ENCODE assay signal across 8 cellular contexts in the genomic region with DNA sequence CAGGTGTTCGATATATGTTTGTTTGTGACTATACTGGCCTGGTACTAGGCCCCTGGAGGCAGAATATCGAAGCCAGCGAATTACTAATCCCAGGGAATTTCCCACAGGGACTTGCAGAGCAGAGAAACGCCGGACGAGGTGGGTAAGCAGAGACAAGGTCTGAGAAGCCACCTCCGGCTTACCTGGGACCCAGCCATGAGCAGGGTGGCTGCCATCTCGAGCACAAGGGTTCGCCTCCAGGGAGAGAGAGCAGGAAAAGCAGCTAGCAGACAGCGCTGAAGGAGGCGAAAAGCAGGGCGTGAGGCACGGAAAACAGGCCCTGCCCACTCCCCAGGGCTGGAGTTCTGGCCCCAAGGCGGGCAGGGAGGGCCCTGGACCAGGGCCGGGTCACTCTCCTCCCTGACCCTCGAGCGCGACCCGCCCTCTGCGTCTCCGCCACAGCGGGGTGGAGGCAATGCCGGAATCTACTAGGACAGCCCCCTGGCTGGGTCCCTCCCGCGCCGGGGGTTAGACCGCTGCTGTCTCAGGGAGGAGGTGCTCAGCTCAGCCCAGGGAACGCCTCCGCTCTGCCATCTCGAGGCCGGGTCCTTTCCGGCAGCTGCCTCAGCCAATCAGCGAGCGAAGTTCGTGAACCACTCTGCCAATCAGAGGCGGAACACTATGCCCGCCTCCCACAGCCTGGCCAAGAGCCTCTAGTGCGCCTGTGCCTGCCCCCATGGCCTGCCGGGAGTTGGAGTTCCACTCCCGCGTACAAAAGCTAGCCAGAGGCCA. TPM values are rescaled to one million over a fixed set of nuclear protein-coding genes. Genes with fewer than 3 reads are reported as not detected.
DNase-seq lines count a peak whose midpoint lies in the region; ATAC-seq and TF ChIP-seq lines count a peak whose summit lies in the region.

No MANE protein-coding gene starts in this region.

- H3K9ac ChIP-seq in ES-I3 (ENCODE audit: low read depth, low read length), result peak overlapping the region; percentile 95
- no peak overlapping the region for H3K9ac ChIP-seq in H9 (ENCODE audit: extremely low read depth, insufficient read length, low read length)

- H4K5ac ChIP-seq in H9 (ENCODE audit: insufficient read length, low read depth, low read length), result no peak overlapping the region

- DNase-seq in H9 (peak; percentile 99), M059J (ENCODE audit: low read depth) (peak; percentile 99), fibroblast of the aortic adventitia (ENCODE audit: low read depth) (peak; percentile 99)
- peak; percentile 99 for DNase-seq in activated effector memory CD4-positive, alpha-beta T cell treated with anti-CD3 and anti-CD28 coated beads, Interleukin-2, amount 50 U/mL, for 16 hours
- DNase-seq in stimulated activated naive CD8-positive, alpha-beta T cell treated with anti-CD3 and anti-CD28 coated beads, Interleukin-15, Interleukin-2, amounts not matched to agents 100 U/mL and 50 U/mL, for 24 hours, result peak; percentile 97

- H2BK15ac ChIP-seq in H9 (ENCODE audit: low read depth, low read length), result no peak overlapping the region

- H3K36me3 Mint-ChIP-seq in H9 (ENCODE audit: insufficient read depth in 1 of 3, low read depth in 3 of 3) (peaks cover 2 to 6% (median 6%) of the 10 kb centered on the region in 3 experiments), nephron (ENCODE audit: low read depth) (peaks cover 62% of the 10 kb centered on the region)

- H3K36me3 ChIP-seq in ES-I3 (ENCODE audit: insufficient read depth, low read length), result no peaks in the 10 kb centered on the region

- H4K8ac ChIP-seq in H9 (replicated peaks; ENCODE audit: insufficient read length, low read depth, low read length), result no peak overlapping the region

- no peak overlapping the region for H4K91ac ChIP-seq in H9 (ENCODE audit: insufficient read length, low read depth, low read length)

- H3K9me3 Mint-ChIP-seq in H9 (peaks cover 25 to 37% of the 10 kb centered on the region in 2 experiments), nephron (peaks cover 43% of the 10 kb centered on the region)

- H3K4ac ChIP-seq in H9 (ENCODE audit: low read depth, low read length), result no peak overlapping the region

- no peak overlapping the region for H3K27ac ChIP-seq in H9 (ENCODE audit: insufficient read length, low read depth, low read length)

- H3K27me3 Mint-ChIP-seq in H9 (ENCODE audit: low read depth), result peaks cover 53% of the 10 kb centered on the region
- peaks cover 2% of the 10 kb centered on the region for H3K27me3 Mint-ChIP-seq in nephron (ENCODE audit: low read depth)

- H3K79me2 ChIP-seq in H9 (ENCODE audit: insufficient read depth, low read length), result no peaks in the 10 kb centered on the region

- H3K4me1 Mint-ChIP-seq in H9 (peaks cover 27 to 36% of the 10 kb centered on the region in 2 experiments), nephron (peaks cover 41% of the 10 kb centered on the region)

- H2BK20ac ChIP-seq in H9 (ENCODE audit: low read depth, low read length, poor library complexity, severe bottlenecking), result no peak overlapping the region

- TF ChIP-seq CTCF in H9 (conservative IDR thresholded peaks at IDR 0.05) (no peak), fibroblast of the aortic adventitia (IDR thresholded peaks at IDR 0.05; ENCODE audit: insufficient read depth, low read length) (no peak), nephron (IDR thresholded peaks at IDR 0.05; ENCODE audit: unreplicated experiment in 3 of 3) (no peak)

- H3K23ac ChIP-seq in H9 (ENCODE audit: insufficient read length, low read depth, low read length), result no peak overlapping the region

- H2AFZ ChIP-seq in H9 (ENCODE audit: low read length), result peak overlapping the region; percentile 17

- peak overlapping the region; percentile 98 for H3K4me3 ChIP-seq in fibroblast of the aortic adventitia (ENCODE audit: low read depth, low read length)

- H3K4me3 Mint-ChIP-seq in H9, result peak overlapping the region; percentile 84 to 94
- H3K4me3 Mint-ChIP-seq in nephron, result peak overlapping the region; percentile 89 to 99 (median 99)

- H3K27ac Mint-ChIP-seq in H9 (peak overlapping the region; percentile 59 to 96 (median 93); a peak in 4 of 7 replicates), nephron (peak overlapping the region; percentile 98 to 99 (median 99))

- H4K20me1 ChIP-seq in H9 (ENCODE audit: control insufficient read depth, insufficient read depth, insufficient read length), result peaks cover 3% of the 10 kb centered on the region

- no peak overlapping the region for H3K14ac ChIP-seq in H9 (ENCODE audit: insufficient read depth, low read length)

- peaks cover 1% of the 10 kb centered on the region; the same call in 1 of the 2 replicates for H3K9me3 ChIP-seq in ES-I3 (ENCODE audit: control insufficient read depth, insufficient read depth, low read length)
- peaks cover 7% of the 10 kb centered on the region for H3K9me3 ChIP-seq in H9 (ENCODE audit: control insufficient read depth, low read depth, low read length)

- peak overlapping the region; percentile 81 for H3K4me2 ChIP-seq in H9 (ENCODE audit: insufficient read depth, insufficient read length, low read length)

- peaks cover 52% of the 10 kb centered on the region for H3K27me3 ChIP-seq in H9 (ENCODE audit: insufficient read depth, low read length)

- H3K4me1 ChIP-seq in ES-I3 (ENCODE audit: insufficient read depth, low read length) (peaks cover 24% of the 10 kb centered on the region; the same call in 1 of the 2 replicates), H9 (ENCODE audit: insufficient read depth, low read length) (no peaks in the 10 kb centered on the region; the same call in 1 of the 2 replicates)

- H2BK12ac ChIP-seq in H9 (ENCODE audit: insufficient read length, low read depth, low read length), result no peak overlapping the region

- H3T11ph ChIP-seq in H9 (ENCODE audit: low read length), result no peak overlapping the region

- peak; percentile 97 for TF ChIP-seq POLR2A in Raji (IDR thresholded peaks at IDR 0.05; ENCODE audit: insufficient read depth, low read depth, low read length)

- no peaks in the 10 kb centered on the region for H3K79me1 ChIP-seq in H9 (ENCODE audit: insufficient read depth, low read depth, low read length, poor library complexity, severe bottlenecking)

- peak; percentile 97 for ATAC-seq in stimulated activated naive CD8-positive, alpha-beta T cell treated with anti-CD3 and anti-CD28 coated beads, Interleukin-15, Interleukin-2, amounts not matched to agents 100 U/mL and 50 U/mL, for 24 hours

- H2BK120ac ChIP-seq in H9 (ENCODE audit: low read depth, low read length, poor library complexity, severe bottlenecking), result no peak overlapping the region

- whole genome bisulfite sequencing in H9 (ENCODE audit: extremely low coverage, insufficient read length, low lambda C conversion rate), result no CpG with 5 or more reads among the region's 41 CpGs

- no peak overlapping the region for H2BK5ac ChIP-seq in H9 (ENCODE audit: insufficient read length, low read length)

- peaks cover 5% of the 10 kb centered on the region for H3K23me2 ChIP-seq in H9 (ENCODE audit: insufficient read length, low read depth, low read length, poor library complexity, severe bottlenecking)

- no peak overlapping the region for H2AK5ac ChIP-seq in H9 (ENCODE audit: insufficient read length, low read length)

- H3K56ac ChIP-seq in H9 (ENCODE audit: insufficient read length, low read depth, low read length), result no peak overlapping the region

- no peak overlapping the region for H3K18ac ChIP-seq in H9 (ENCODE audit: insufficient read length, low read depth, low read length)

RNA-seq across cellular contexts. Expression of gene ZNF436, which starts 1.7 kb away (rescaled TPM):
- 0.44 and 0.52 TPM in 2 replicates for total RNA-seq in H9 (2021)
- total RNA-seq in M059J (2014; rRNA removed; shearing (Covaris generic)), result 18.3 and 18.6 TPM in 2 replicates
- 30.5 and 115 TPM in 2 replicates for total RNA-seq in fibroblast of the aortic adventitia (ENCODE audit: low replicate concordance)

RNA-seq across cellular contexts. Expression of gene HNRNPR, which starts 23.9 kb away (rescaled TPM):
- total RNA-seq in H9 (2021) (196 and 197 TPM in 2 replicates), fibroblast of the aortic adventitia (ENCODE audit: low replicate concordance) (83.4 and 182 TPM in 2 replicates)
- total RNA-seq in M059J (2014; rRNA removed; shearing (Covaris generic)), result 114 and 166 TPM in 2 replicates

RNA-seq across cellular contexts. Expression of gene TCEA3, which starts 56.6 kb away (rescaled TPM):
- 0.29 and 0.37 TPM in 2 replicates for total RNA-seq in H9 (2021)
- total RNA-seq in M059J (2014; rRNA removed; shearing (Covaris generic)), result 0.07 and 0.30 TPM in 2 replicates
- 22.8 and 44.9 TPM in 2 replicates for total RNA-seq in fibroblast of the aortic adventitia (ENCODE audit: low replicate concordance)

Comparison
In these comparisons a context has a peak if more than half of its experiments do, and no peak if none do; other contexts are left out.
1. RNA of gene ZNF436, which starts 1.7 kb away (total RNA-seq): 30.5 to 115 TPM in fibroblast of the aortic adventitia and 18.3 to 18.6 TPM in M059J; 0.44 to 0.52 TPM in H9; every median in the first group is over 10 times any median in the second.
2. RNA of gene TCEA3, which starts 56.6 kb away (total RNA-seq): 22.8 to 44.9 TPM in fibroblast of the aortic adventitia; 0.29 to 0.37 TPM in H9 and 0.07 to 0.30 TPM in M059J; every median in the first group is over 10 times any median in the second.
3. Peak in every context shown above with its lines, with median percentiles within 50 percentile points of each other: DNase-seq.